ENCODE assay signal across 8 cellular contexts in genomic region chr19:45994989-45995714, GRCh38. TPM values are rescaled to one million over a fixed set of nuclear protein-coding genes. Genes with fewer than 3 reads are reported as not detected.
A peak's percentile ranks its signal among the peaks of the same experiment; 100 is the strongest.
DNase-seq lines count a peak whose midpoint lies in the region; ATAC-seq and TF ChIP-seq lines count a peak whose summit lies in the region.

TSS of gene CCDC61 (plus strand) at chr19:45995467. CDS start at chr19:46003019, 7,552 bp downstream.

- peak; percentile 90 for TF ChIP-seq POLR2A in GM19099 (IDR thresholded peaks at IDR 0.05; ENCODE audit: extremely low read depth, insufficient read length, low read depth)

- peak within 1 kb of the TSS; percentile 69 for H3K27ac ChIP-seq in cingulate gyrus (ENCODE audit: low read depth, low read length)

- ATAC-seq in HG03378 (IDR thresholded peaks at IDR 0.05; ENCODE audit: unreplicated experiment): peak; percentile 96

- DNase-seq in AML-193 (lab: John Stamatoyannopoulos, UW) (peak; percentile 95 to 98), NCI-H460 (ENCODE audit: extremely low read depth, low read depth) (peak; percentile 99), kidney glomerular epithelial cell (lab: John Stamatoyannopoulos, UW) (peak; percentile 100)
- DNase-seq in activated CD4-positive, CD25-positive, alpha-beta regulatory T cell treated with anti-CD3 and anti-CD28 coated beads, Interleukin-2, amount 50 U/mL, for 72 hours: peak; percentile 94
- peak; percentile 88 to 95 for DNase-seq in stimulated activated CD4-positive, alpha-beta T cell treated with anti-CD3 and anti-CD28 coated beads, Interleukin-1b, Interleukin-23, amount 100 ng/mL, for 1 hour (ENCODE audit: low read depth in 2 of 2)

RNA-seq across cellular contexts. Expression of gene CCDC61, which starts in this region (rescaled TPM):
- total RNA-seq in NCI-H460 (2014; rRNA removed; shearing (Covaris generic)): 1.5 and 3.7 TPM in 2 replicates
- 6.5 and 8.1 TPM in 2 replicates for polyA plus RNA-seq in NCI-H460 (2014; cell fraction: nucleus; rRNA removed)

Comparison
In these comparisons a context has a peak if more than half of its experiments do, and no peak if none do; other contexts are left out.
1. Peak in every context shown above with its lines: DNase-seq, ATAC-seq and H3K27ac ChIP-seq.